Comparison of ENCODE assay signal across 9 cellular contexts in the genomic region with DNA sequence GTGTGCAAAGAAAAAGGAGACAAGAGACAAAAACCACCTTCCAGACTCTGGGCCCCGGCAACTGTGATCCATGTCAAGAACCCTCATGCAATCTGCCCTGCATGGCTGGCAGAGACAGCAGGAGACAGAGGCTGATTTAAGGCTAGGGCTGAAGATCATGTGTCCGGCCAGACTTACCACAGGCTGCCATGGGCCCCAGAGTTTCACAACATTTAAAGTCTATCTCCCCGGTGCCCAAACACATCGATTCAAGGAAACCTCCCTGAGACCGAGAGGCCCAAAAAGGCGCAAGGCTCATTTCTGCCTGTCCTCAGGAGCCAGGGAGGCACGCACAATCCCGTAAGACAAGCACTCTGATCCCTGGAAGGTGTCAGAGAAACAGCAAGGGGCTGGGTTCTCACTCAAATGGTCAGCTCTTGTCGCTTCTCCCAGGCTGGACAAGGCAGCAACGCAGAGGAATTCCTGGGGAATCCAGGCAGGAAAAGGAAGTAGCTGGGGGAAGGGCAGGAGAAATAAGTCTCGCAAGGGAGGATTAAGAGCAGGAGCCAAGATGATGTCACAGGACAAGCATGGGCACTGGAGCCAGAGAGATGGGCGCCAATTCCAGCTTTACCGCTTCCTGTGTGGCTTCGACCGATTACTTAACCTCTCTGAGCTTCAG.
DNase-seq lines count a peak whose midpoint lies in the region; ATAC-seq and TF ChIP-seq lines count a peak whose summit lies in the region.
"Had no signal": no experiment of that assay in that cellular context is flagged by ENCODE, and none has a peak within 500 bp of the region (broad histone marks: within the 10 kb centered on the region; RNA-seq: fewer than 3 reads in every experiment).

No MANE protein-coding gene starts in this region.

- H3K27ac Mint-ChIP-seq in GM23338, result peak overlapping the region; percentile 42; the same call in 1 of the 2 replicates
- H3K27ac Mint-ChIP-seq: dendritic cell treated with granulocyte-macrophage colony-stimulating factor and Interleukin-4, amounts not matched to agents 40 ng/mL and 50 ng/mL, for 4 days had no signal

- DNase-seq in GM23338 (ENCODE audit: low spot score) (no peak), Right ventricle myocardium superior (peak; percentile 67), retinal pigment epithelial cell (ENCODE audit: low read depth) (peak; percentile 80), LoVo (ENCODE audit: low spot score) (no peak), erythroblast (lab: John Stamatoyannopoulos, UW) (no peak)
- no peak for DNase-seq in activated CD4-positive, CD25-positive, alpha-beta regulatory T cell treated with anti-CD3 and anti-CD28 coated beads, Interleukin-2, amount 50 U/mL, for 72 hours

- TF ChIP-seq CTCF in GM23338 (conservative IDR thresholded peaks at IDR 0.05; ENCODE audit: low read depth in 2 of 2) (no peak), VCaP (conservative IDR thresholded peaks at IDR 0.05) (no peak), retinal pigment epithelial cell (conservative IDR thresholded peaks at IDR 0.05; ENCODE audit: low read depth, low read length) (no peak)

- no peak overlapping the region; the same call in 2 of the 3 replicates for H3K4me3 Mint-ChIP-seq in GM23338
- H3K4me3 Mint-ChIP-seq: dendritic cell treated with granulocyte-macrophage colony-stimulating factor and Interleukin-4, amounts not matched to agents 40 ng/mL and 50 ng/mL, for 4 days had no signal

- H3K4me1 ChIP-seq in GM23338 (ENCODE audit: insufficient read depth), result peaks cover 84% of the 10 kb centered on the region

- ATAC-seq in GM23338 (no peak), Right ventricle myocardium superior (ENCODE audit: poor library complexity) (peak; percentile 72), HG03135 (IDR thresholded peaks at IDR 0.05; ENCODE audit: unreplicated experiment) (no peak)

- H3K36me3 Mint-ChIP-seq in GM23338 (ENCODE audit: low read depth), result 0 out of 3 replicates have a peak, but pooled peaks cover 3% of the 10 kb centered on the region

- H3K79me2 ChIP-seq in GM23338 (replicated peaks; ENCODE audit: insufficient read depth), result peaks cover 99% of the 10 kb centered on the region

- H4K20me1 ChIP-seq in GM23338 (replicated peaks; ENCODE audit: insufficient read depth), result peaks cover 23% of the 10 kb centered on the region; the same call in 1 of the 2 replicates

- H3K27ac ChIP-seq in GM23338 (ENCODE audit: low read depth) (peak overlapping the region; percentile 74), VCaP (peak overlapping the region; percentile 92; the same call in 1 of the 2 replicates)

- H3K36me3 ChIP-seq in GM23338 (ENCODE audit: insufficient read depth), result no peaks in the 10 kb centered on the region

- intact Hi-C loops in Right ventricle myocardium superior (cut with DNase I), result no loop called here

- no peaks in the 10 kb centered on the region for H3K9me3 Mint-ChIP-seq in GM23338
- H3K9me3 Mint-ChIP-seq: dendritic cell treated with granulocyte-macrophage colony-stimulating factor and Interleukin-4, amounts not matched to agents 40 ng/mL and 50 ng/mL, for 4 days had no signal

- H3K27me3 Mint-ChIP-seq in GM23338 (ENCODE audit: insufficient read depth, low read depth, poor library complexity), result peaks cover 14% of the 10 kb centered on the region
- H3K27me3 Mint-ChIP-seq: dendritic cell treated with granulocyte-macrophage colony-stimulating factor and Interleukin-4, amounts not matched to agents 40 ng/mL and 50 ng/mL, for 4 days had no signal

- TF ChIP-seq POLR2A in erythroblast (IDR thresholded peaks at IDR 0.05; ENCODE audit: low read length), result no peak

- no peaks in the 10 kb centered on the region for H3K27me3 ChIP-seq in GM23338 (ENCODE audit: insufficient read depth)

- H3K4me3 ChIP-seq in GM23338 (no peak overlapping the region), retinal pigment epithelial cell (ENCODE audit: low read length) (peak overlapping the region; percentile 24)

- H3K4me1 Mint-ChIP-seq in GM23338, result peaks cover 86% of the 10 kb centered on the region

- H3K4me2 ChIP-seq in GM23338, result peak overlapping the region; percentile 62

- H3F3A ChIP-seq in GM23338 (replicated peaks; ENCODE audit: low read depth), result peaks cover 10% of the 10 kb centered on the region; the same call in 1 of the 2 replicates

- H3K9me2 ChIP-seq in GM23338 (ENCODE audit: insufficient read depth), result no peaks in the 10 kb centered on the region

- H2AFZ ChIP-seq in GM23338, result no peak overlapping the region

TF ChIP-seq in GM23338, 12 proteins besides CTCF, POLR2A, EP300 and RAD21 (continues in another document):
- TF ChIP-seq JUNB (IDR thresholded peaks at IDR 0.05; ENCODE audit: unreplicated experiment), result no peak
- TF ChIP-seq, protein P1, sequence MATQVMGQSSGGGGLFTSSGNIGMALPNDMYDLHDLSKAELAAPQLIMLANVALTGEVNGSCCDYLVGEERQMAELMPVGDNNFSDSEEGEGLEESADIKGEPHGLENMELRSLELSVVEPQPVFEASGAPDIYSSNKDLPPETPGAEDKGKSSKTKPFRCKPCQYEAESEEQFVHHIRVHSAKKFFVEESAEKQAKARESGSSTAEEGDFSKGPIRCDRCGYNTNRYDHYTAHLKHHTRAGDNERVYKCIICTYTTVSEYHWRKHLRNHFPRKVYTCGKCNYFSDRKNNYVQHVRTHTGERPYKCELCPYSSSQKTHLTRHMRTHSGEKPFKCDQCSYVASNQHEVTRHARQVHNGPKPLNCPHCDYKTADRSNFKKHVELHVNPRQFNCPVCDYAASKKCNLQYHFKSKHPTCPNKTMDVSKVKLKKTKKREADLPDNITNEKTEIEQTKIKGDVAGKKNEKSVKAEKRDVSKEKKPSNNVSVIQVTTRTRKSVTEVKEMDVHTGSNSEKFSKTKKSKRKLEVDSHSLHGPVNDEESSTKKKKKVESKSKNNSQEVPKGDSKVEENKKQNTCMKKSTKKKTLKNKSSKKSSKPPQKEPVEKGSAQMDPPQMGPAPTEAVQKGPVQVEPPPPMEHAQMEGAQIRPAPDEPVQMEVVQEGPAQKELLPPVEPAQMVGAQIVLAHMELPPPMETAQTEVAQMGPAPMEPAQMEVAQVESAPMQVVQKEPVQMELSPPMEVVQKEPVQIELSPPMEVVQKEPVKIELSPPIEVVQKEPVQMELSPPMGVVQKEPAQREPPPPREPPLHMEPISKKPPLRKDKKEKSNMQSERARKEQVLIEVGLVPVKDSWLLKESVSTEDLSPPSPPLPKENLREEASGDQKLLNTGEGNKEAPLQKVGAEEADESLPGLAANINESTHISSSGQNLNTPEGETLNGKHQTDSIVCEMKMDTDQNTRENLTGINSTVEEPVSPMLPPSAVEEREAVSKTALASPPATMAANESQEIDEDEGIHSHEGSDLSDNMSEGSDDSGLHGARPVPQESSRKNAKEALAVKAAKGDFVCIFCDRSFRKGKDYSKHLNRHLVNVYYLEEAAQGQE (IDR thresholded peaks at IDR 0.05; ENCODE audit: unreplicated experiment), result no peak
- no peak for TF ChIP-seq STAT1 (IDR thresholded peaks at IDR 0.05; ENCODE audit: unreplicated experiment)
- TF ChIP-seq EZH2phosphoT487 (IDR thresholded peaks at IDR 0.05; ENCODE audit: unreplicated experiment), result no peak
- no peak for TF ChIP-seq NANOG (IDR thresholded peaks at IDR 0.05; ENCODE audit: borderline replicate concordance)
- TF ChIP-seq CREB1 (CRISPR knock-in tag; IDR thresholded peaks at IDR 0.05; ENCODE audit: low read depth), result no peak
- TF ChIP-seq, protein P2, sequence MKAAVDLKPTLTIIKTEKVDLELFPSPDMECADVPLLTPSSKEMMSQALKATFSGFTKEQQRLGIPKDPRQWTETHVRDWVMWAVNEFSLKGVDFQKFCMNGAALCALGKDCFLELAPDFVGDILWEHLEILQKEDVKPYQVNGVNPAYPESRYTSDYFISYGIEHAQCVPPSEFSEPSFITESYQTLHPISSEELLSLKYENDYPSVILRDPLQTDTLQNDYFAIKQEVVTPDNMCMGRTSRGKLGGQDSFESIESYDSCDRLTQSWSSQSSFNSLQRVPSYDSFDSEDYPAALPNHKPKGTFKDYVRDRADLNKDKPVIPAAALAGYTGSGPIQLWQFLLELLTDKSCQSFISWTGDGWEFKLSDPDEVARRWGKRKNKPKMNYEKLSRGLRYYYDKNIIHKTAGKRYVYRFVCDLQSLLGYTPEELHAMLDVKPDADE (IDR thresholded peaks at IDR 0.05), result no peak
- TF ChIP-seq ZNF331 (CRISPR knock-in tag; IDR thresholded peaks at IDR 0.05; ENCODE audit: low read depth), result no peak
- TF ChIP-seq EZH2 (IDR thresholded peaks at IDR 0.05; ENCODE audit: low read depth, unreplicated experiment), result no peak

Comparison
In these comparisons a context has a peak if more than half of its experiments do, and no peak if none do; other contexts are left out.
1. DNase-seq: peak in Right ventricle myocardium superior (single experiment) and retinal pigment epithelial cell (single experiment); none in GM23338 (single experiment), LoVo (single experiment), erythroblast (0 of 2) and activated CD4-positive, CD25-positive, alpha-beta regulatory T cell treated with anti-CD3 and anti-CD28 coated beads, Interleukin-2, amount 50 U/mL, for 72 hours (single experiment).